9 cellular contexts compared by ENCODE assay signal in the genomic region with DNA sequence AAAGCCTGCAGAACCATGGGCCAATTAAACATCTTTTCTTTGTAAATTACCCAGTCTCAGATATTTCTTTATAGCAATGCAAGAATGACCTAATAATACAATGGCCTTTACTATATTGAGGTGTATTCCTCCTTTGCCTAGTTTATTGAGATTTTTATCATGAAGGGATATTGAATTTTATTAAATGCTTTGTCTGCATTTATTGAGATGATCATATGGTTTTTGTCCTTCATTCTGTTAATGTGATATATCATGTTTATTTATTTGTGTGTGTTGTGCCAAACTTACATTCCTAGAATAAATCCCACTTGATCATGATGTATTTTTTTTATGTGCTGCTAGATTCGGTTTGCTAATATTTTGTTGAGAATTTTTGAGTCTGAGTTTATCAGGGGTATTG. TPM values are rescaled to one million over a fixed set of nuclear protein-coding genes. Genes with fewer than 3 reads are reported as not detected.
"Had no signal": no experiment of that assay in that cellular context is flagged by ENCODE, and none has a peak within 500 bp of the region (broad histone marks: within the 10 kb centered on the region; RNA-seq: fewer than 3 reads in every experiment).

No MANE protein-coding gene starts in this region.

- DNase-seq: IMR-90, KBM-7, KG1 had no signal

- FAIRE-seq: HepG2, HTR-8/SVneo had no signal

- H3K27ac ChIP-seq: HL-60 had no signal

- ATAC-seq: HepG2 had no signal

RNA-seq across cellular contexts. Expression of a gene that starts 36.2 kb away (rescaled TPM):
- total RNA-seq: HepG2, HT-29, HT1080, IMR-90 had no signal
- polyA plus RNA-seq: HepG2, IgD-negative memory B cell, IMR-90 had no signal
